11 cellular contexts compared by ENCODE assay signal in genomic region chr7:85025312-85025756, GRCh38.
DNase-seq lines count a peak whose midpoint lies in the region; ATAC-seq, FAIRE-seq and TF ChIP-seq lines count a peak whose summit lies in the region.
"Had no signal": no experiment of that assay in that cellular context is flagged by ENCODE, and none has a peak within 500 bp of the region (broad histone marks: within the 10 kb centered on the region; RNA-seq: fewer than 3 reads in every experiment).

No MANE protein-coding gene starts in this region.

- DNase-seq in RWPE1 (ENCODE audit: low spot score) (peak; percentile 38), lung (ENCODE audit: low spot score) (peak; percentile 31), NCI-H2227 (lab: John Stamatoyannopoulos, UW; ENCODE audit: unreplicated experiment) (no peak), NCI-H345 treated with DMSO at 0.1 percent for 48 hours (lab: John Stamatoyannopoulos, UW; ENCODE audit: unreplicated experiment) (no peak), urothelium cell line (ENCODE audit: low spot score) (no peak)
- no peak for DNase-seq in stimulated activated CD4-positive, alpha-beta T cell treated with anti-CD3 and anti-CD28 coated beads, Interleukin-2, amount 100 ng/mL, for 48 hours
- DNase-seq: DND-41 had no signal

- ATAC-seq in GM19023 (IDR thresholded peaks at IDR 0.05; ENCODE audit: unreplicated experiment) = peak; percentile 61
- peak; percentile 84 for ATAC-seq in HG02870 (IDR thresholded peaks at IDR 0.05; ENCODE audit: unreplicated experiment)
- ATAC-seq in lung (ENCODE audit: insufficient read depth, low FRiP score) = peak; percentile 23

- POLR2A ChIA-PET in RWPE1 (lab: Yijun Ruan, JAX; ENCODE audit: low non-redundant PET) = no interaction called here

- no peaks in the 10 kb centered on the region for H3K9me3 ChIP-seq in lung (ENCODE audit: control insufficient read depth in 2 of 2, insufficient read depth in 1 of 2, low read length in 1 of 2)
- H3K9me3 ChIP-seq: ascending aorta had no signal

- CTCF ChIA-PET in RWPE1 (lab: Yijun Ruan, JAX) = interaction anchor here (0.5 to 2.0 kb wide), 4 partner anchors 725 to 1095 kb away, joined by 3 to 9 read pairs (median 4); no protein-coding TSS in a partner anchor

- WGBS in lung, 2 donors = 59 to 78% methylated on average over 3 of the region's 3 CpGs

- no peak for FAIRE-seq in urothelium cell line (lab: Jason Lieb, UNC)

- no peaks in the 10 kb centered on the region for H3K36me3 ChIP-seq in lung (ENCODE audit: control insufficient read depth in 2 of 2, insufficient read depth in 2 of 2, low read length in 2 of 2)
- H3K36me3 ChIP-seq: ascending aorta had no signal

- no peaks in the 10 kb centered on the region for H3K27me3 ChIP-seq in lung (ENCODE audit: control insufficient read depth, insufficient read depth)
- H3K27me3 ChIP-seq: ascending aorta had no signal

- peaks cover 0 to 4% of the 10 kb centered on the region in 2 donors for H3K4me1 ChIP-seq in lung (ENCODE audit: control insufficient read depth in 2 of 2, insufficient read depth in 2 of 2, low read length in 2 of 2)
- H3K4me1 ChIP-seq: ascending aorta had no signal

- TF ChIP-seq CTCF in RWPE1 (conservative IDR thresholded peaks at IDR 0.05; ENCODE audit: low read depth) (no peak), lung (IDR thresholded peaks at IDR 0.05; ENCODE audit: control extremely low read depth, extremely low read depth) (no peak)

- no peak overlapping the region for H3K4me3 ChIP-seq in lung
- H3K4me3 ChIP-seq: ascending aorta, smooth muscle cell had no signal

- H3K27ac ChIP-seq in RWPE1 (no peak overlapping the region), lung (ENCODE audit: low read depth in 1 of 2, low read length in 1 of 2) (no peak overlapping the region)

Comparison
In these comparisons a context has a peak if more than half of its experiments do, and no peak if none do; other contexts are left out.
1. ATAC-seq: peak in every context shown above with its lines; median percentile 84 in HG02870; 61 in GM19023; 23 in lung.
2. DNase-seq: peak in RWPE1 (single experiment) and lung (single experiment); none in stimulated activated CD4-positive, alpha-beta T cell treated with anti-CD3 and anti-CD28 coated beads, Interleukin-2, amount 100 ng/mL, for 48 hours (0 of 2), NCI-H2227 (single experiment), NCI-H345 treated with DMSO at 0.1 percent for 48 hours (single experiment) and urothelium cell line (single experiment).